In the genomic region with DNA sequence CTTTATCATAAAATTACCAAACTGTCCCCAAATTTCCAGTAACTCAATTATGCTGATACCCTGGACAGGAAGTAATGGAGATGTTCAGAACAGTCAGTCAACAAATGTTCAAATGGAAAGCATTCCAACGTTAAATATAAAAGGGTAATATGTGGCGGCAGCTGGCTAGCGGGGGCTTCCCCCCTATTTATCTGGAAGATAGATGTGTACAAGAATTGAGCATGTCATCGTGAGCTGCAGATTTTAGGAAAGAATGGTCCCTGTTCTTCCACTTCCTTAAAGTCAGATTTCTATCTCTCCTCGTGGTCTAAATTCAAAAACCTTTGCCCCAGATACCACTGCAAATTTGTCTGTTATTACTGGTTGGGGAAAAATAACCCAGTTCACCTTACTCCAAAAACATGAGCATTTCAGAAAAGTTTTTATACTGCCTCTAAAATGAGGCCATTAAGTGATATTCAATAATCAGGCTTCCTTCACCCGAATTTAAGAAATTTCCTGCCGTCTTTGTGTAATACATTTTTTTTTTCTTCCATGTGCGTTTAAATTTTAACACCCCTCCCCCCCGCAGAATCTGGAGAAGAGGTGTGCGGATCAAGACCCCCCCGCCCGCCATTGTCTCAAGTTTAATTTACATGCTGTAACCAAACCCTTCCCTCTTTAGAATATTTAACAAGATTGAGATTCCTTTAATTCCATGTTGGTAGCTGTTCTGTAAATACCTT, we compare ENCODE assay signal across 8 cellular contexts. TPM values are rescaled to one million over a fixed set of nuclear protein-coding genes. Genes with fewer than 3 reads are reported as not detected.
DNase-seq lines count a peak whose midpoint lies in the region; FAIRE-seq and TF ChIP-seq lines count a peak whose summit lies in the region.
"Not testable (repeated sequence)": the region's sequence is repeated elsewhere in the genome, so short reads cannot be mapped to it uniquely, and the experiment has no call there.

No MANE protein-coding gene starts in this region.

- not testable (repeated sequence) for H3K9me3 Mint-ChIP-seq in activated naive CD4-positive, alpha-beta T cell treated with anti-CD3 and anti-CD28 coated beads for 36 hours

- peaks cover 3 to 10% (median 6%) of the 10 kb centered on the region in 4 experiments; a peak in 5 of 7 replicates for H3K4me1 ChIP-seq in H1 (replicated peaks in 1 of 4; ENCODE audit: control insufficient read depth in 3 of 4, insufficient read depth in 4 of 4, low read length in 3 of 4)
- H3K4me1 ChIP-seq in kidney (ENCODE audit: control insufficient read depth in 1 of 2, insufficient read depth in 1 of 2, low read depth in 1 of 2, low read length in 2 of 2): peaks cover 3 to 13% of the 10 kb centered on the region in 2 donors
- H3K4me1 ChIP-seq in osteoblast (ENCODE audit: insufficient read depth, low read length): peaks cover 24% of the 10 kb centered on the region
- H3K4me1 ChIP-seq in thyroid gland: peaks cover 13 to 32% of the 10 kb centered on the region in 2 donors

- not testable (repeated sequence) for H3K36me3 ChIP-seq in KOPT-K1 (ENCODE audit: insufficient read depth, low read length); H1 (ENCODE audit: control insufficient read depth in 2 of 4, insufficient read depth in 4 of 4, low read length in 3 of 4); kidney (ENCODE audit: control insufficient read depth in 1 of 2, insufficient read depth in 2 of 2, low read length in 2 of 2); osteoblast (ENCODE audit: insufficient read depth, low read length); thyroid gland

- H2BK120ac ChIP-seq in H1 (replicated peaks; ENCODE audit: low read depth, low read length): not testable (repeated sequence)

- H4K8ac ChIP-seq in H1 (ENCODE audit: extremely low read depth, insufficient read depth, low read length): not testable (repeated sequence)

- H3K4me3 Mint-ChIP-seq in activated naive CD4-positive, alpha-beta T cell treated with anti-CD3 and anti-CD28 coated beads for 36 hours: peak overlapping the region; percentile 94

- FAIRE-seq in H1 (lab: Jason Lieb, UNC); kidney (lab: Jason Lieb, UNC): not testable (repeated sequence)

- DNase-seq in Caki2 (ENCODE audit: low read depth): peak; percentile 51
- DNase-seq in SKM-1 treated with dmso at 0.1 percent for 144 hours (lab: John Stamatoyannopoulos, UW; ENCODE audit: unreplicated experiment): peak; percentile 49
- not testable (repeated sequence) for DNase-seq in activated naive CD4-positive, alpha-beta T cell treated with anti-CD3 and anti-CD28 coated beads for 36 hours; kidney; osteoblast (ENCODE audit: insufficient read length, low spot score, missing footprints); thyroid gland
- peak in 1 of 2 experiments; percentile 42 for DNase-seq in H1 (ENCODE audit: low read depth in 1 of 2, low spot score in 2 of 2)

- H3K14ac ChIP-seq in H1 (ENCODE audit: insufficient read length): not testable (repeated sequence)

- POLR2A ChIA-PET in H1 (lab: Charles Lee; ENCODE audit: partially characterized antibody): interaction anchor here (0.6 kb wide), 1 partner anchor 33 kb away, joined by 3 read pairs; no protein-coding TSS in a partner anchor

- H3K79me2 ChIP-seq in H1 (ENCODE audit: control insufficient read depth in 1 of 2, insufficient read depth in 2 of 2, low read length in 2 of 2) (peaks cover 24 to 84% of the 10 kb centered on the region in 2 experiments; a peak in 3 of 4 replicates), osteoblast (ENCODE audit: insufficient read depth, low read length) (peaks cover 83% of the 10 kb centered on the region)

- TF ChIP-seq POLR2A in H1 (IDR thresholded peaks at IDR 0.05; ENCODE audit: control extremely low read depth in 1 of 2, low read depth in 2 of 2, low read length in 2 of 2); thyroid gland (IDR thresholded peaks at IDR 0.05): not testable (repeated sequence)

- WGBS in H1 (ENCODE audit: extremely low coverage in 1 of 2, insufficient coverage in 1 of 2, insufficient read length in 1 of 2, insufficient replicate concordance in 2 of 2, low coverage in 1 of 2, low lambda C conversion rate in 2 of 2, missing lambda C conversion rate in 1 of 2), 2 experiments: 14% methylated on average over 12 of the region's 12 CpGs; no CpG with 5 or more reads in 1 of the 2 experiments
- WGBS in thyroid gland, 2 donors: 43 to 47% methylated on average over 12 of the region's 12 CpGs

- not testable (repeated sequence) for H2AFZ ChIP-seq in H1 (ENCODE audit: low read length); osteoblast (ENCODE audit: low read length)

- not testable (repeated sequence) for H4K20me1 ChIP-seq in H1 (replicated peaks in 1 of 2; ENCODE audit: control insufficient read depth in 1 of 2, insufficient read depth in 2 of 2, low read length in 2 of 2); osteoblast (ENCODE audit: insufficient read depth, low read length)

- H2BK15ac ChIP-seq in H1 (ENCODE audit: low read length): not testable (repeated sequence)

- not testable (repeated sequence) for H3K23ac ChIP-seq in H1 (ENCODE audit: insufficient read length)

- H3K79me1 ChIP-seq in H1 (ENCODE audit: low read depth, low read length): not testable (repeated sequence)

- not testable (repeated sequence) for H3K9me3 ChIP-seq in KOPT-K1 (ENCODE audit: insufficient read depth, low read length, poor library complexity, severe bottlenecking); H1 (ENCODE audit: insufficient read depth in 2 of 2, low read depth in 1 of 2, low read length in 1 of 2); kidney (ENCODE audit: control insufficient read depth in 1 of 2, low read length in 2 of 2); osteoblast (ENCODE audit: low read depth, low read length); thyroid gland

- H3K36me3 Mint-ChIP-seq in activated naive CD4-positive, alpha-beta T cell treated with anti-CD3 and anti-CD28 coated beads for 36 hours (ENCODE audit: low read depth): not testable (repeated sequence)

- in situ Hi-C loops in Caki2 (cut with HindIII; ENCODE audit: low pct_unique_long_range_greater_than_20kb, low sequenced_read_pairs): not testable (repeated sequence)

- peak overlapping the region; percentile 99 for H3K27ac Mint-ChIP-seq in activated naive CD4-positive, alpha-beta T cell treated with anti-CD3 and anti-CD28 coated beads for 36 hours

- peak overlapping the region; percentile 87 for H3K27ac ChIP-seq in KOPT-K1 (ENCODE audit: low read depth, low read length, poor library complexity, severe bottlenecking)
- H3K27ac ChIP-seq in H1 (ENCODE audit: low read depth, low read length): not testable (repeated sequence)
- peak overlapping the region; percentile 74 to 85 for H3K27ac ChIP-seq in kidney (ENCODE audit: low read depth in 2 of 2, low read length in 2 of 2)
- peak overlapping the region; percentile 95 for H3K27ac ChIP-seq in osteoblast (ENCODE audit: low read depth, low read length)
- peak overlapping the region; percentile 99 to 100 (median 100) for H3K27ac ChIP-seq in thyroid gland

- not testable (repeated sequence) for H3K27me3 Mint-ChIP-seq in activated naive CD4-positive, alpha-beta T cell treated with anti-CD3 and anti-CD28 coated beads for 36 hours (ENCODE audit: low read depth)

- not testable (repeated sequence) for TF ChIP-seq CTCF in H1 (IDR thresholded peaks at IDR 0.05; ENCODE audit: control extremely low read depth in 1 of 3, insufficient read depth in 1 of 3, low read depth in 1 of 3, low read length in 3 of 3); kidney (IDR thresholded peaks at IDR 0.05; ENCODE audit: borderline replicate concordance, extremely low read depth, insufficient read depth); osteoblast (IDR thresholded peaks at IDR 0.05; ENCODE audit: extremely low read depth, low read depth, low read length); thyroid gland (IDR thresholded peaks at IDR 0.05)

- intact Hi-C loops in activated naive CD4-positive, alpha-beta T cell treated with anti-CD3 and anti-CD28 coated beads for 36 hours (cut with micrococcal nuclease): loop anchor here (1.0 to 10.0 kb wide), 3 partner anchors 9 to 695 kb away; no protein-coding TSS in a partner anchor
- intact Hi-C loops in kidney (cut with DNase I); thyroid gland (cut with DNase I): not testable (repeated sequence)

- not testable (repeated sequence) for H3K4ac ChIP-seq in H1 (replicated peaks; ENCODE audit: insufficient read length, low read depth, low read length)

- H2BK20ac ChIP-seq in H1 (ENCODE audit: low read length): not testable (repeated sequence)

- H3K27me3 ChIP-seq in H1 (replicated peaks in 1 of 4; ENCODE audit: control insufficient read depth in 3 of 4, extremely low read depth in 1 of 4, insufficient read depth in 3 of 4, low read length in 3 of 4); osteoblast (ENCODE audit: insufficient read depth, low read length); thyroid gland: not testable (repeated sequence)

- not testable (repeated sequence) for H2BK12ac ChIP-seq in H1 (ENCODE audit: low read depth, low read length)

- not testable (repeated sequence) for TF ChIP-seq EP300 in H1 (IDR thresholded peaks at IDR 0.05; ENCODE audit: borderline replicate concordance in 1 of 2, low read depth in 2 of 2, low read length in 2 of 2)

- peak overlapping the region in 1 of 4 experiments; percentile 84; a peak in 3 of 8 replicates for H3K4me3 ChIP-seq in H1 (ENCODE audit: extremely low read depth in 1 of 4, insufficient read depth in 2 of 4, low read depth in 3 of 4, low read length in 4 of 4)
- H3K4me3 ChIP-seq in kidney (ENCODE audit: low read length in 2 of 2): peak overlapping the region; percentile 24 to 64
- peak overlapping the region; percentile 25 for H3K4me3 ChIP-seq in osteoblast (ENCODE audit: insufficient read depth, low read length)
- H3K4me3 ChIP-seq in thyroid gland (replicated peaks in 1 of 3): not testable (repeated sequence)

- H2BK5ac ChIP-seq in H1 (ENCODE audit: low read depth, low read length): not testable (repeated sequence)

- peaks cover 45% of the 10 kb centered on the region for H3K4me1 Mint-ChIP-seq in activated naive CD4-positive, alpha-beta T cell treated with anti-CD3 and anti-CD28 coated beads for 36 hours (ENCODE audit: low read depth)

- not testable (repeated sequence) for H3K23me2 ChIP-seq in H1 (ENCODE audit: low read depth, low read length)

- not testable (repeated sequence) for H3K56ac ChIP-seq in H1 (replicated peaks; ENCODE audit: insufficient read length, low read depth, low read length)

- not testable (repeated sequence) for H3K18ac ChIP-seq in H1 (ENCODE audit: extremely low read depth, low read length)

- H3K9ac ChIP-seq in H1 (replicated peaks in 1 of 4; ENCODE audit: extremely low read depth in 1 of 4, low read depth in 3 of 4, low read length in 3 of 4): not testable (repeated sequence)
- H3K9ac ChIP-seq in kidney (ENCODE audit: low read length in 2 of 2): peak overlapping the region in 1 of 2 donors; percentile 71

- H4K5ac ChIP-seq in H1 (ENCODE audit: insufficient read length, low read depth, low read length): not testable (repeated sequence)

- H3K4me2 ChIP-seq in H1 (ENCODE audit: insufficient read depth in 1 of 2, low read depth in 2 of 2, low read length in 2 of 2) (peak overlapping the region; percentile 56 to 59; a peak in 3 of 4 replicates), osteoblast (ENCODE audit: insufficient read depth, low read length) (peak overlapping the region; percentile 89)

- TF ChIP-seq RAD21 in H1 (IDR thresholded peaks at IDR 0.05 in 1 of 2, conservative IDR thresholded peaks at IDR 0.05 in 1 of 2; ENCODE audit: low read depth in 2 of 2, low read length in 2 of 2): not testable (repeated sequence)

- not testable (repeated sequence) for H4K91ac ChIP-seq in H1 (replicated peaks; ENCODE audit: insufficient read length, low read length)

- CTCF ChIA-PET in activated naive CD4-positive, alpha-beta T cell treated with anti-CD3 and anti-CD28 coated beads for 36 hours (lab: Charles Lee): not testable (repeated sequence)
- CTCF ChIA-PET in H1 (lab: Charles Lee; ENCODE audit: partially characterized antibody): interaction anchor here (1.5 kb wide), 1 partner anchor 12 kb away, joined by 3 read pairs; no protein-coding TSS in a partner anchor

- H2AK5ac ChIP-seq in H1 (ENCODE audit: low read depth, low read length): not testable (repeated sequence)

RNA-seq across cellular contexts. Expression of a gene that starts 4.1 kb away (rescaled TPM):
- 21.4 and 25.0 TPM in 2 replicates for total RNA-seq in Caki2 (2014; rRNA removed; shearing (Covaris generic); ENCODE audit: low replicate concordance)
- total RNA-seq in activated naive CD4-positive, alpha-beta T cell treated with anti-CD3 and anti-CD28 coated beads for 36 hours: 10 to 100 TPM; 37.2 to 38.3 TPM
- 87.9 and 89.8 TPM in 2 replicates for total RNA-seq in H1 (2021; fragmentation: NEBNext Ultra II Directional; extraction: Animal tissue kit (Norgen Biotek cat#: 25700))
- polyA plus RNA-seq in H1 (2011; rRNA removed) (14.3 and 15.3 TPM in 2 replicates), kidney (ENCODE audit: insufficient read depth, low read depth, low replicate concordance) (5.0 TPM)
- polyA plus RNA-seq in H1 (2011; cell fraction: cytosol; rRNA removed): 20.7 TPM
- polyA plus RNA-seq in H1 (2011; cell fraction: nucleus; rRNA removed): 26.5 TPM
- polyA plus RNA-seq in H1 (2012, experiment 1 of 2): 30.3 to 46.0 TPM (median 35.4 TPM) in 4 replicates
- polyA plus RNA-seq in H1 (2012, experiment 2 of 2): 3.0 TPM
- 30.9 TPM for polyA plus RNA-seq in H1 (2013, experiment 1 of 2)
- 30.1 TPM for polyA plus RNA-seq in H1 (2013, experiment 2 of 2)
- 73.4 and 80.4 TPM in 2 replicates for polyA minus RNA-seq in H1 (2011; rRNA and poly(A)+ RNA removed)
- 52.0 TPM for polyA minus RNA-seq in H1 (2011; cell fraction: cytosol; rRNA and poly(A)+ RNA removed)
- polyA minus RNA-seq in H1 (2011; cell fraction: nucleus; rRNA and poly(A)+ RNA removed): 43.5 TPM
- total RNA-seq in kidney (60.9 TPM), osteoblast (26.4 and 26.8 TPM in 2 replicates), thyroid gland (10 to 100 TPM; 18.0 to 42.8 (median 27.8) TPM)
